In genomic region chr10:6036861-6037321, GRCh38 we compare ENCODE assay signal across 13 cellular contexts.
DNase-seq lines count a peak whose midpoint lies in the region.
"Had no signal": no experiment of that assay in that cellular context is flagged by ENCODE, and none has a peak within 500 bp of the region (broad histone marks: within the 10 kb centered on the region; RNA-seq: fewer than 3 reads in every experiment).

No MANE protein-coding gene starts in this region.

- no peaks in the 10 kb centered on the region for H3K27me3 Mint-ChIP-seq in stimulated activated naive CD8-positive, alpha-beta T cell treated with anti-CD3 and anti-CD28 coated beads, Interleukin-15, Interleukin-2, amounts not matched to agents 100 ng/mL and 50 ng/mL, for 24 hours

- H3K4me3 Mint-ChIP-seq in stimulated activated naive CD8-positive, alpha-beta T cell treated with anti-CD3 and anti-CD28 coated beads, Interleukin-15, Interleukin-2, amounts not matched to agents 100 ng/mL and 50 ng/mL, for 24 hours: no peak overlapping the region
- H3K4me3 Mint-ChIP-seq: HFFc6 had no signal

- no peak overlapping the region for H3K4me3 ChIP-seq in effector memory CD4-positive, alpha-beta T cell (ENCODE audit: insufficient read depth, low read depth, low read length, poor library complexity, severe bottlenecking)
- H3K4me3 ChIP-seq: K562 had no signal

- no peaks in the 10 kb centered on the region for H3K9me3 Mint-ChIP-seq in stimulated activated naive CD8-positive, alpha-beta T cell treated with anti-CD3 and anti-CD28 coated beads, Interleukin-15, Interleukin-2, amounts not matched to agents 100 ng/mL and 50 ng/mL, for 24 hours
- H3K9me3 Mint-ChIP-seq: HFFc6 had no signal

- H3K27ac Mint-ChIP-seq in stimulated activated naive CD8-positive, alpha-beta T cell treated with anti-CD3 and anti-CD28 coated beads, Interleukin-15, Interleukin-2, amounts not matched to agents 100 ng/mL and 50 ng/mL, for 24 hours: peak overlapping the region; percentile 88
- H3K27ac Mint-ChIP-seq: HFFc6, progenitor cell of endocrine pancreas had no signal

- no peaks in the 10 kb centered on the region for H3K36me3 ChIP-seq in effector memory CD4-positive, alpha-beta T cell (ENCODE audit: control insufficient read depth, insufficient read depth, low read length)

- H3K4me1 ChIP-seq in effector memory CD4-positive, alpha-beta T cell (ENCODE audit: control insufficient read depth, insufficient read depth, low read length, poor library complexity, severe bottlenecking): peaks cover 49% of the 10 kb centered on the region

- no peaks in the 10 kb centered on the region for H3K9me3 ChIP-seq in effector memory CD4-positive, alpha-beta T cell (ENCODE audit: control insufficient read depth, low read length)

- DNase-seq in stimulated activated CD4-positive, alpha-beta T cell treated with anti-CD3 and anti-CD28 coated beads, Interleukin-15, amount 100 ng/mL, for 24 hours: peak; percentile 34
- no peak for DNase-seq in stimulated activated CD4-positive, alpha-beta T cell treated with anti-CD3 and anti-CD28 coated beads, Interleukin-12 subunit alpha, Interleukin-12 subunit beta, amount 100 ng/mL, for 4 hours
- DNase-seq in activated CD4-positive, alpha-beta T cell treated with anti-CD3 and anti-CD28 coated beads, Interleukin-2, amount 50 U/mL, for 1 hour: peak; percentile 36
- no peak for DNase-seq in effector memory CD4-positive, alpha-beta T cell
- no peak for DNase-seq in middle frontal gyrus (ENCODE audit: extremely low spot score, low spot score)
- DNase-seq in NCI-H1417 (lab: John Stamatoyannopoulos, UW): no peak
- DNase-seq in effector CD8-positive, alpha-beta T cell (lab: John Stamatoyannopoulos, UW): no peak
- DNase-seq: HFFc6, midbrain, NCI-H526 had no signal

- H3K27me3 ChIP-seq in effector memory CD4-positive, alpha-beta T cell (replicated peaks; ENCODE audit: control insufficient read depth, insufficient read depth, low read length, poor library complexity, severe bottlenecking): no peaks in the 10 kb centered on the region

- H3K27ac ChIP-seq in effector memory CD4-positive, alpha-beta T cell (ENCODE audit: insufficient read depth, low read length, poor library complexity, severe bottlenecking): peak overlapping the region; percentile 80

- peaks cover 94% of the 10 kb centered on the region for H3K4me1 Mint-ChIP-seq in stimulated activated naive CD8-positive, alpha-beta T cell treated with anti-CD3 and anti-CD28 coated beads, Interleukin-15, Interleukin-2, amounts not matched to agents 100 ng/mL and 50 ng/mL, for 24 hours (ENCODE audit: low read depth)

- H3K36me3 Mint-ChIP-seq in stimulated activated naive CD8-positive, alpha-beta T cell treated with anti-CD3 and anti-CD28 coated beads, Interleukin-15, Interleukin-2, amounts not matched to agents 100 ng/mL and 50 ng/mL, for 24 hours (ENCODE audit: low read depth): peaks cover 99% of the 10 kb centered on the region

Comparison
In these comparisons a context has a peak if more than half of its experiments do, and no peak if none do; other contexts are left out.
1. DNase-seq: peak in stimulated activated CD4-positive, alpha-beta T cell treated with anti-CD3 and anti-CD28 coated beads, Interleukin-15, amount 100 ng/mL, for 24 hours (single experiment) and activated CD4-positive, alpha-beta T cell treated with anti-CD3 and anti-CD28 coated beads, Interleukin-2, amount 50 U/mL, for 1 hour (single experiment); none in stimulated activated CD4-positive, alpha-beta T cell treated with anti-CD3 and anti-CD28 coated beads, Interleukin-12 subunit alpha, Interleukin-12 subunit beta, amount 100 ng/mL, for 4 hours (single experiment), effector memory CD4-positive, alpha-beta T cell (0 of 3), middle frontal gyrus (single experiment), NCI-H1417 (0 of 3) and effector CD8-positive, alpha-beta T cell (single experiment).